ENCODE assay signal across 14 cellular contexts in genomic region chr5:119409235-119409815, GRCh38. TPM values are rescaled to one million over a fixed set of nuclear protein-coding genes. Genes with fewer than 3 reads are reported as not detected.
DNase-seq lines count a peak whose midpoint lies in the region; ATAC-seq and TF ChIP-seq lines count a peak whose summit lies in the region.
"Had no signal": no experiment of that assay in that cellular context is flagged by ENCODE, and none has a peak within 500 bp of the region (broad histone marks: within the 10 kb centered on the region; RNA-seq: fewer than 3 reads in every experiment).

No MANE protein-coding gene starts in this region.

- intact Hi-C loops in CD4-positive, alpha-beta T cell (cut with DNase I, micrococcal nuclease) = no loop called here
- intact Hi-C loops in uterus (cut with DNase I; ENCODE audit: low total_unique reads) = loop anchor here (10.0 kb wide), 1 partner anchor 145 kb away; no protein-coding TSS in a partner anchor

- no peak for ATAC-seq in CD4-positive, alpha-beta T cell (ENCODE audit: poor library complexity)
- peak; percentile 38 for ATAC-seq in GM18505 (IDR thresholded peaks at IDR 0.05; ENCODE audit: unreplicated experiment)
- ATAC-seq in HG02678 (IDR thresholded peaks at IDR 0.05; ENCODE audit: unreplicated experiment) = peak; percentile 37

- peaks cover 20% of the 10 kb centered on the region for H3K4me1 Mint-ChIP-seq in CD4-positive, alpha-beta T cell (ENCODE audit: low read depth)

- peak; percentile 26 for TF ChIP-seq CTCF in CD4-positive, alpha-beta T cell (IDR thresholded peaks at IDR 0.05)
- no peak for TF ChIP-seq CTCF in uterus (IDR thresholded peaks at IDR 0.05)

- no peak overlapping the region for H3K27ac ChIP-seq in CD4-positive, alpha-beta T cell (ENCODE audit: low read depth, low read length)
- H3K27ac ChIP-seq in uterus = no peak overlapping the region
- H3K27ac ChIP-seq: KMS-11 had no signal

- TF ChIP-seq POLR2A in GM18505 (IDR thresholded peaks at IDR 0.05; ENCODE audit: borderline replicate concordance, extremely low read depth, insufficient read depth, insufficient read length) = no peak
- TF ChIP-seq POLR2A in uterus (IDR thresholded peaks at IDR 0.05) = no peak

- H3K4me3 Mint-ChIP-seq in CD4-positive, alpha-beta T cell = no peak overlapping the region
- H3K4me3 Mint-ChIP-seq: neural crest cell; T-helper 1 cell treated with Interleukin-12 subunit alpha and Interleukin-12 subunit beta and Interleukin-4 antibody, amounts not matched to agents 30 μg/mL and 1 μg/mL, for 36 hours had no signal

- CTCF ChIA-PET in CD4-positive, alpha-beta T cell (lab: Charles Lee) = interaction anchor here (0.5 to 2.6 kb wide), 3 partner anchors 118 to 421 kb away, joined by 3 to 8 read pairs (median 3); partner anchors contain the start of gene DTWD2

- H3K36me3 ChIP-seq in uterus = no peaks in the 10 kb centered on the region

- H3K4me1 ChIP-seq in uterus = no peaks in the 10 kb centered on the region

- no peak for DNase-seq in CD4-positive, alpha-beta T cell
- DNase-seq in RPMI8226 (peak; percentile 51), NCI-H2029 (lab: John Stamatoyannopoulos, UW) (no peak), NCI-H69 (lab: John Stamatoyannopoulos, UW) (no peak), AML-193 (lab: John Stamatoyannopoulos, UW) (no peak), uterus (no peak)
- DNase-seq: C1 segment of cervical spinal cord, islet precursor cell, NCI-H524 treated with DMSO at 0.1 percent for 48 hours had no signal

- no peak overlapping the region for H3K4me3 ChIP-seq in uterus

- POLR2A ChIA-PET in CD4-positive, alpha-beta T cell (lab: Charles Lee) = interaction anchor here (0.5 to 0.6 kb wide), 2 partner anchors 61 to 172 kb away, joined by 3 to 4 read pairs; no protein-coding TSS in a partner anchor

- no peaks in the 10 kb centered on the region for H3K27me3 Mint-ChIP-seq in CD4-positive, alpha-beta T cell

- H3K27ac Mint-ChIP-seq in CD4-positive, alpha-beta T cell = no peak overlapping the region

- H3K36me3 Mint-ChIP-seq in CD4-positive, alpha-beta T cell (ENCODE audit: low read depth) = no peaks in the 10 kb centered on the region

- no peaks in the 10 kb centered on the region for H3K27me3 ChIP-seq in CD4-positive, alpha-beta T cell (ENCODE audit: control insufficient read depth, insufficient read depth, low read length)
- no peaks in the 10 kb centered on the region for H3K27me3 ChIP-seq in uterus

- no peaks in the 10 kb centered on the region for H3K9me3 Mint-ChIP-seq in CD4-positive, alpha-beta T cell
- H3K9me3 Mint-ChIP-seq: neural crest cell; T-helper 1 cell treated with Interleukin-12 subunit alpha and Interleukin-12 subunit beta and Interleukin-4 antibody, amounts not matched to agents 30 μg/mL and 1 μg/mL, for 36 hours had no signal

- H3K9me3 ChIP-seq in CD4-positive, alpha-beta T cell (ENCODE audit: control insufficient read depth, low read length) = no peaks in the 10 kb centered on the region
- no peaks in the 10 kb centered on the region for H3K9me3 ChIP-seq in uterus

RNA-seq across cellular contexts. Expression of gene HSD17B4, which starts 43.0 kb away (rescaled TPM):
- total RNA-seq in CD4-positive, alpha-beta T cell = 10 to 100 TPM; 11.9 to 13.1 TPM
- 100 to 1,000 TPM in 3 of 4 donors, 10 to 100 TPM in 1; 93.8 to 167 (median 150) TPM for total RNA-seq in uterus

RNA-seq across cellular contexts. Expression of gene TNFAIP8, which starts 53.5 kb away (rescaled TPM):
- total RNA-seq in CD4-positive, alpha-beta T cell = 100 to 1,000 TPM; 106 to 114 TPM
- 10 to 100 TPM in 3 of 4 donors, 1 to 10 TPM in 1; 2.0 to 42.7 (median 15.5) TPM for total RNA-seq in uterus

Comparison
In these comparisons a context has a peak if more than half of its experiments do, and no peak if none do; other contexts are left out.
1. RNA of gene HSD17B4, which starts 43.0 kb away (total RNA-seq): 93.8 to 167 TPM in uterus; 11.9 to 13.1 TPM in CD4-positive, alpha-beta T cell; every median in the first group is over 4 times any median in the second.